1 cellular context compared by ENCODE assay signal in genomic region chr3:43178891-43179366, GRCh38.
TF ChIP-seq lines count a peak whose summit lies in the region.

No MANE protein-coding gene starts in this region.

TF ChIP-seq in HepG2, 621 proteins besides CTCF, POLR2A, EP300 and RAD21 (continued from another document and continues in another):
- TF ChIP-seq, protein P1, sequence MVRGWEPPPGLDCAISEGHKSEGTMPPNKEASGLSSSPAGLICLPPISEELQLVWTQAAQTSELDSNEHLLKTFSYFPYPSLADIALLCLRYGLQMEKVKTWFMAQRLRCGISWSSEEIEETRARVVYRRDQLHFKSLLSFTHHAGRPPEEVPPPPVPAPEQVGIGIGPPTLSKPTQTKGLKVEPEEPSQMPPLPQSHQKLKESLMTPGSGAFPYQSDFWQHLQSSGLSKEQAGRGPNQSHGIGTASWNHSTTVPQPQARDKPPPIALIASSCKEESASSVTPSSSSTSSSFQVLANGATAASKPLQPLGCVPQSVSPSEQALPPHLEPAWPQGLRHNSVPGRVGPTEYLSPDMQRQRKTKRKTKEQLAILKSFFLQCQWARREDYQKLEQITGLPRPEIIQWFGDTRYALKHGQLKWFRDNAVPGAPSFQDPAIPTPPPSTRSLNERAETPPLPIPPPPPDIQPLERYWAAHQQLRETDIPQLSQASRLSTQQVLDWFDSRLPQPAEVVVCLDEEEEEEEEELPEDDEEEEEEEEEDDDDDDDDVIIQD (CRISPR knock-in tag; IDR thresholded peaks at IDR 0.05; ENCODE audit: low read depth): peak; percentile 92; the same call in 1 of the 2 replicates
- TF ChIP-seq ZNF792 (CRISPR knock-in tag; IDR thresholded peaks at IDR 0.05) (peak; percentile 91; the same call in 1 of the 2 replicates), MYNN (CRISPR knock-in tag; IDR thresholded peaks at IDR 0.05; ENCODE audit: low read depth) (no peak), PAXIP1 (CRISPR knock-in tag; conservative IDR thresholded peaks at IDR 0.05) (peak; percentile 75), PCBP1 (IDR thresholded peaks at IDR 0.05; ENCODE audit: borderline replicate concordance, low read depth, low read length) (no peak), ZMYM3 (CRISPR knock-in tag; IDR thresholded peaks at IDR 0.05) (peak; percentile 32; the same call in 1 of the 2 replicates), CHD2 (IDR thresholded peaks at IDR 0.05; ENCODE audit: low read depth, low read length) (no peak; the same call in 1 of the 2 replicates), ZNF30 (CRISPR knock-in tag; IDR thresholded peaks at IDR 0.05) (no peak), BCL6 (CRISPR knock-in tag; IDR thresholded peaks at IDR 0.05) (peak; percentile 74), ZNF280B (CRISPR knock-in tag; IDR thresholded peaks at IDR 0.05; ENCODE audit: borderline replicate concordance) (no peak), SP4 (CRISPR knock-in tag; IDR thresholded peaks at IDR 0.05) (0 out of 2 replicates have a peak, but pooled peaks have one; percentile 31), TEAD2 (CRISPR knock-in tag; IDR thresholded peaks at IDR 0.05) (no peak), ZNF768 (CRISPR knock-in tag; IDR thresholded peaks at IDR 0.05) (no peak), ZNF431 (CRISPR knock-in tag; IDR thresholded peaks at IDR 0.05; ENCODE audit: borderline replicate concordance, low read depth) (0 out of 2 replicates have a peak, but pooled peaks have one; percentile 24), ZNF788 (CRISPR knock-in tag; IDR thresholded peaks at IDR 0.05; ENCODE audit: borderline replicate concordance) (0 out of 2 replicates have a peak, but pooled peaks have one; percentile 22), ESRRA (CRISPR knock-in tag; IDR thresholded peaks at IDR 0.05; ENCODE audit: low read depth) (peak; percentile 93; the same call in 1 of the 2 replicates), FOXM1 (CRISPR knock-in tag; IDR thresholded peaks at IDR 0.05) (no peak), CHD4 (IDR thresholded peaks at IDR 0.05; ENCODE audit: borderline replicate concordance, low read length) (no peak), ZNF589 (CRISPR knock-in tag; conservative IDR thresholded peaks at IDR 0.05) (no peak), ZNF510 (CRISPR knock-in tag; IDR thresholded peaks at IDR 0.05; ENCODE audit: low read depth) (no peak), ZNF749 (CRISPR knock-in tag; IDR thresholded peaks at IDR 0.05; ENCODE audit: borderline replicate concordance) (no peak), RAD51 (IDR thresholded peaks at IDR 0.05; ENCODE audit: borderline replicate concordance) (no peak), KDM6A (CRISPR knock-in tag; IDR thresholded peaks at IDR 0.05; ENCODE audit: low read depth) (peak; percentile 33; the same call in 1 of the 2 replicates), GLMP (CRISPR knock-in tag; IDR thresholded peaks at IDR 0.05; ENCODE audit: borderline replicate concordance) (no peak), ATM (IDR thresholded peaks at IDR 0.05; ENCODE audit: borderline replicate concordance) (no peak), GTF2F1 (IDR thresholded peaks at IDR 0.05; ENCODE audit: low read length) (no peak), ZNF264 (CRISPR knock-in tag; IDR thresholded peaks at IDR 0.05) (no peak), CEBPG (CRISPR knock-in tag; IDR thresholded peaks at IDR 0.05) (peak; percentile 68), NFIB (CRISPR knock-in tag; IDR thresholded peaks at IDR 0.05; ENCODE audit: borderline replicate concordance) (no peak), E2F1 (CRISPR knock-in tag; IDR thresholded peaks at IDR 0.05) (no peak), ZNF335 (CRISPR knock-in tag; IDR thresholded peaks at IDR 0.05) (0 out of 2 replicates have a peak, but pooled peaks have one; percentile 45), PHF21A (CRISPR knock-in tag; IDR thresholded peaks at IDR 0.05) (peak; percentile 53; the same call in 1 of the 2 replicates), NR2C2 (CRISPR knock-in tag; IDR thresholded peaks at IDR 0.05; ENCODE audit: borderline replicate concordance) (peak; percentile 83), ELF3 (CRISPR knock-in tag; IDR thresholded peaks at IDR 0.05) (peak; percentile 97), SNAPC5 (CRISPR knock-in tag; IDR thresholded peaks at IDR 0.05; ENCODE audit: borderline replicate concordance) (no peak), TBX3 (IDR thresholded peaks at IDR 0.05; ENCODE audit: borderline replicate concordance) (peak; percentile 36; the same call in 1 of the 2 replicates), THRA (CRISPR knock-in tag; IDR thresholded peaks at IDR 0.05; ENCODE audit: borderline replicate concordance) (peak; percentile 56; the same call in 1 of the 2 replicates), SIX4 (CRISPR knock-in tag; IDR thresholded peaks at IDR 0.05) (no peak), NCOR1 (IDR thresholded peaks at IDR 0.05; ENCODE audit: borderline replicate concordance, low read length) (peak; percentile 93; the same call in 1 of the 2 replicates)
- TF ChIP-seq, protein P2, sequence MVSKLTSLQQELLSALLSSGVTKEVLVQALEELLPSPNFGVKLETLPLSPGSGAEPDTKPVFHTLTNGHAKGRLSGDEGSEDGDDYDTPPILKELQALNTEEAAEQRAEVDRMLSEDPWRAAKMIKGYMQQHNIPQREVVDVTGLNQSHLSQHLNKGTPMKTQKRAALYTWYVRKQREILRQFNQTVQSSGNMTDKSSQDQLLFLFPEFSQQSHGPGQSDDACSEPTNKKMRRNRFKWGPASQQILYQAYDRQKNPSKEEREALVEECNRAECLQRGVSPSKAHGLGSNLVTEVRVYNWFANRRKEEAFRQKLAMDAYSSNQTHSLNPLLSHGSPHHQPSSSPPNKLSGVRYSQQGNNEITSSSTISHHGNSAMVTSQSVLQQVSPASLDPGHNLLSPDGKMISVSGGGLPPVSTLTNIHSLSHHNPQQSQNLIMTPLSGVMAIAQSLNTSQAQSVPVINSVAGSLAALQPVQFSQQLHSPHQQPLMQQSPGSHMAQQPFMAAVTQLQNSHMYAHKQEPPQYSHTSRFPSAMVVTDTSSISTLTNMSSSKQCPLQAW (CRISPR knock-in tag; IDR thresholded peaks at IDR 0.05): peak; percentile 66; the same call in 1 of the 2 replicates
- TF ChIP-seq, protein P3, sequence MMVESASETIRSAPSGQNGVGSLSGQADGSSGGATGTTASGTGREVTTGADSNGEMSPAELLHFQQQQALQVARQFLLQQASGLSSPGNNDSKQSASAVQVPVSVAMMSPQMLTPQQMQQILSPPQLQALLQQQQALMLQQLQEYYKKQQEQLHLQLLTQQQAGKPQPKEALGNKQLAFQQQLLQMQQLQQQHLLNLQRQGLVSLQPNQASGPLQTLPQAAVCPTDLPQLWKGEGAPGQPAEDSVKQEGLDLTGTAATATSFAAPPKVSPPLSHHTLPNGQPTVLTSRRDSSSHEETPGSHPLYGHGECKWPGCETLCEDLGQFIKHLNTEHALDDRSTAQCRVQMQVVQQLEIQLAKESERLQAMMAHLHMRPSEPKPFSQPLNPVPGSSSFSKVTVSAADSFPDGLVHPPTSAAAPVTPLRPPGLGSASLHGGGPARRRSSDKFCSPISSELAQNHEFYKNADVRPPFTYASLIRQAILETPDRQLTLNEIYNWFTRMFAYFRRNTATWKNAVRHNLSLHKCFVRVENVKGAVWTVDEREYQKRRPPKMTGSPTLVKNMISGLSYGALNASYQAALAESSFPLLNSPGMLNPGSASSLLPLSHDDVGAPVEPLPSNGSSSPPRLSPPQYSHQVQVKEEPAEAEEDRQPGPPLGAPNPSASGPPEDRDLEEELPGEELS (CRISPR knock-in tag; IDR thresholded peaks at IDR 0.05): peak; percentile 40; the same call in 1 of the 2 replicates
- TF ChIP-seq, protein P4, sequence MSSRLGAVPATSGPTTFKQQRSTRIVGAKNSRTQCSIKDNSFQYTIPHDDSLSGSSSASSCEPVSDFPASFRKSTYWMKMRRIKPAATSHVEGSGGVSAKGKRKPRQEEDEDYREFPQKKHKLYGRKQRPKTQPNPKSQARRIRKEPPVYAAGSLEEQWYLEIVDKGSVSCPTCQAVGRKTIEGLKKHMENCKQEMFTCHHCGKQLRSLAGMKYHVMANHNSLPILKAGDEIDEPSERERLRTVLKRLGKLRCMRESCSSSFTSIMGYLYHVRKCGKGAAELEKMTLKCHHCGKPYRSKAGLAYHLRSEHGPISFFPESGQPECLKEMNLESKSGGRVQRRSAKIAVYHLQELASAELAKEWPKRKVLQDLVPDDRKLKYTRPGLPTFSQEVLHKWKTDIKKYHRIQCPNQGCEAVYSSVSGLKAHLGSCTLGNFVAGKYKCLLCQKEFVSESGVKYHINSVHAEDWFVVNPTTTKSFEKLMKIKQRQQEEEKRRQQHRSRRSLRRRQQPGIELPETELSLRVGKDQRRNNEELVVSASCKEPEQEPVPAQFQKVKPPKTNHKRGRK (CRISPR knock-in tag; IDR thresholded peaks at IDR 0.05): no peak
- TF ChIP-seq, protein P5, sequence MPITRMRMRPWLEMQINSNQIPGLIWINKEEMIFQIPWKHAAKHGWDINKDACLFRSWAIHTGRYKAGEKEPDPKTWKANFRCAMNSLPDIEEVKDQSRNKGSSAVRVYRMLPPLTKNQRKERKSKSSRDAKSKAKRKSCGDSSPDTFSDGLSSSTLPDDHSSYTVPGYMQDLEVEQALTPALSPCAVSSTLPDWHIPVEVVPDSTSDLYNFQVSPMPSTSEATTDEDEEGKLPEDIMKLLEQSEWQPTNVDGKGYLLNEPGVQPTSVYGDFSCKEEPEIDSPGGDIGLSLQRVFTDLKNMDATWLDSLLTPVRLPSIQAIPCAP (CRISPR knock-in tag; IDR thresholded peaks at IDR 0.05; ENCODE audit: low read depth): no peak
- TF ChIP-seq, protein P6, sequence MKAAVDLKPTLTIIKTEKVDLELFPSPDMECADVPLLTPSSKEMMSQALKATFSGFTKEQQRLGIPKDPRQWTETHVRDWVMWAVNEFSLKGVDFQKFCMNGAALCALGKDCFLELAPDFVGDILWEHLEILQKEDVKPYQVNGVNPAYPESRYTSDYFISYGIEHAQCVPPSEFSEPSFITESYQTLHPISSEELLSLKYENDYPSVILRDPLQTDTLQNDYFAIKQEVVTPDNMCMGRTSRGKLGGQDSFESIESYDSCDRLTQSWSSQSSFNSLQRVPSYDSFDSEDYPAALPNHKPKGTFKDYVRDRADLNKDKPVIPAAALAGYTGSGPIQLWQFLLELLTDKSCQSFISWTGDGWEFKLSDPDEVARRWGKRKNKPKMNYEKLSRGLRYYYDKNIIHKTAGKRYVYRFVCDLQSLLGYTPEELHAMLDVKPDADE (CRISPR knock-in tag; IDR thresholded peaks at IDR 0.05): no peak
